ENCODE assay signal across 8 cellular contexts in genomic region chr19:43594081-43594697, GRCh38. TPM values are rescaled to one million over a fixed set of nuclear protein-coding genes. Genes with fewer than 3 reads are reported as not detected.
DNase-seq lines count a peak whose midpoint lies in the region; ATAC-seq and TF ChIP-seq lines count a peak whose summit lies in the region.

No MANE protein-coding gene starts in this region.

- DNase-seq in MM.1S (no peak), osteoblast (ENCODE audit: insufficient read length, low spot score, missing footprints) (peak; percentile 13), activated gamma-delta T cell treated with Interleukin-2 at 50 U/mL for 16 hours (no peak)
- DNase-seq in effector memory CD4-positive, alpha-beta T cell, result no peak
- DNase-seq in stimulated activated CD8-positive, alpha-beta memory T cell treated with anti-CD3 and anti-CD28 coated beads, Interleukin-4, amount 100 ng/mL, for 48 hours, result no peak

- H2AFZ ChIP-seq in MM.1S (ENCODE audit: low read length), result no peak overlapping the region
- H2AFZ ChIP-seq in osteoblast (ENCODE audit: low read length), result no peak overlapping the region

- H3K79me2 ChIP-seq in MM.1S (ENCODE audit: low read length), result peaks cover 52% of the 10 kb centered on the region
- peaks cover 83% of the 10 kb centered on the region for H3K79me2 ChIP-seq in osteoblast (ENCODE audit: insufficient read depth, low read length)

- H3K27me3 ChIP-seq in MM.1S (replicated peaks; ENCODE audit: insufficient read depth, low read length) (no peaks in the 10 kb centered on the region), osteoblast (ENCODE audit: insufficient read depth, low read length) (no peaks in the 10 kb centered on the region)
- H3K27me3 ChIP-seq in effector memory CD4-positive, alpha-beta T cell (replicated peaks; ENCODE audit: control insufficient read depth, insufficient read depth, low read length, poor library complexity, severe bottlenecking), result no peaks in the 10 kb centered on the region

- H4K20me1 ChIP-seq in MM.1S (ENCODE audit: insufficient read depth, low read length), result no peaks in the 10 kb centered on the region
- H4K20me1 ChIP-seq in osteoblast (ENCODE audit: insufficient read depth, low read length), result peaks cover 28% of the 10 kb centered on the region

- H3K9ac ChIP-seq in MM.1S (ENCODE audit: low read length), result no peak overlapping the region

- H3K9me2 ChIP-seq in MM.1S (replicated peaks; ENCODE audit: insufficient read depth, low read length), result no peaks in the 10 kb centered on the region

- TF ChIP-seq CTCF in C4-2B (conservative IDR thresholded peaks at IDR 0.05) (no peak), MM.1S (IDR thresholded peaks at IDR 0.05; ENCODE audit: low read length) (no peak), osteoblast (IDR thresholded peaks at IDR 0.05; ENCODE audit: extremely low read depth, low read depth, low read length) (no peak)

- H3K4me2 ChIP-seq in MM.1S (ENCODE audit: low read depth, low read length) (peak overlapping the region; percentile 98; the same call in 1 of the 2 replicates), osteoblast (ENCODE audit: insufficient read depth, low read length) (peak overlapping the region; percentile 96)

- peak overlapping the region; percentile 71 for H3K4me3 ChIP-seq in MM.1S (ENCODE audit: low read length)
- H3K4me3 ChIP-seq in effector memory CD4-positive, alpha-beta T cell (ENCODE audit: insufficient read depth, low read depth, low read length, poor library complexity, severe bottlenecking), result peak overlapping the region; percentile 79
- peak overlapping the region; percentile 85 for H3K4me3 ChIP-seq in osteoblast (ENCODE audit: insufficient read depth, low read length)

- H3K27ac ChIP-seq in C4-2B (peak overlapping the region; percentile 82; the same call in 1 of the 2 replicates), MM.1S (ENCODE audit: low read length) (no peak overlapping the region), osteoblast (ENCODE audit: low read depth, low read length) (peak overlapping the region; percentile 99)
- peak overlapping the region; percentile 97 for H3K27ac ChIP-seq in effector memory CD4-positive, alpha-beta T cell (ENCODE audit: insufficient read depth, low read length, poor library complexity, severe bottlenecking)

- H3K9me3 ChIP-seq in MM.1S (replicated peaks; ENCODE audit: insufficient read depth, low read length) (no peaks in the 10 kb centered on the region), osteoblast (ENCODE audit: low read depth, low read length) (no peaks in the 10 kb centered on the region)
- H3K9me3 ChIP-seq in effector memory CD4-positive, alpha-beta T cell (ENCODE audit: control insufficient read depth, low read length), result no peaks in the 10 kb centered on the region

- ATAC-seq in GM21717 (IDR thresholded peaks at IDR 0.05; ENCODE audit: unreplicated experiment) (no peak), GM21723 (IDR thresholded peaks at IDR 0.05; ENCODE audit: unreplicated experiment) (no peak)

- peaks cover 2% of the 10 kb centered on the region; the same call in 1 of the 2 replicates for H3K36me3 ChIP-seq in MM.1S (replicated peaks; ENCODE audit: insufficient read depth, low read length)
- H3K36me3 ChIP-seq in effector memory CD4-positive, alpha-beta T cell (ENCODE audit: control insufficient read depth, insufficient read depth, low read length), result peaks cover 26% of the 10 kb centered on the region
- H3K36me3 ChIP-seq in osteoblast (ENCODE audit: insufficient read depth, low read length), result peaks cover 48% of the 10 kb centered on the region

- H3K4me1 ChIP-seq in MM.1S (ENCODE audit: low read length), result peaks cover 11% of the 10 kb centered on the region
- peaks cover 23% of the 10 kb centered on the region for H3K4me1 ChIP-seq in effector memory CD4-positive, alpha-beta T cell (ENCODE audit: control insufficient read depth, insufficient read depth, low read length, poor library complexity, severe bottlenecking)
- H3K4me1 ChIP-seq in osteoblast (ENCODE audit: insufficient read depth, low read length), result peaks cover 26% of the 10 kb centered on the region

- peaks cover 7% of the 10 kb centered on the region; the same call in 1 of the 2 replicates for H3F3A ChIP-seq in MM.1S (ENCODE audit: insufficient read depth, low read length)

RNA-seq across cellular contexts. Expression of gene IRGQ, which starts 1.7 kb away (rescaled TPM):
- 18.9 and 23.2 TPM in 2 replicates for total RNA-seq in osteoblast

RNA-seq across cellular contexts. Expression of gene ZNF576, which starts 2.2 kb away (rescaled TPM):
- total RNA-seq in osteoblast, result 7.4 and 9.4 TPM in 2 replicates

RNA-seq across cellular contexts. Expression of gene SRRM5, which starts 17.7 kb away (rescaled TPM):
- total RNA-seq in osteoblast, result under 0.01 TPM in 1 of 2 replicates, not detected in the other

RNA-seq across cellular contexts. Expression of gene PINLYP, which starts 18.6 kb away (rescaled TPM):
- total RNA-seq in osteoblast, result 0.72 and 2.9 TPM in 2 replicates

RNA-seq across cellular contexts. Expression of gene XRCC1, which starts 18.9 kb away (rescaled TPM):
- total RNA-seq in osteoblast, result 21.4 and 22.7 TPM in 2 replicates
